9 cellular contexts compared by ENCODE assay signal in the genomic region with DNA sequence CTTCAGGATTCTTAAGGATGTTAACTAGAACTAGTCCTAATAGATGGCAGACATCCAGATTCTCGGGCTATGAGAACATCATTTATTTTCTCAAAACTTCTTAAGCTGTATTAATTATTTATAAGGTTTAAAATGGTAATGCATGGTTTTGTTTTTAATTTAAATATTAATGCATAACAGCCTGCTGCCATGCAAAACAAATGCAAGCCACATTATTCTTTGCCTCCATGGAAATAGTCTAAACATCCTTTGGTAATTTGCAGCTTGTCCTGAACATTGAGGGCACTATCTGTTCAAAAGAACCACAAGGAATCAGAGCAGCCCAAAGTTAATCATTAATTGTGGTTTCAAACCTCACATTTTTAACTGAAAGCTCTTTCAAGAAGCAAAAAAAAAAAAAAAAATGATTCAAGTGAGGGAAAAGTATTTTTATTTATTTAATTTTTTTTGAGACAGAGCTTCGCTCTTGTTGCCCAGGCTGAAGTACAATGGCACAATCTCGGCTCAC.
DNase-seq lines count a peak whose midpoint lies in the region; ATAC-seq, FAIRE-seq and TF ChIP-seq lines count a peak whose summit lies in the region.
"Had no signal": no experiment of that assay in that cellular context is flagged by ENCODE, and none has a peak within 500 bp of the region (broad histone marks: within the 10 kb centered on the region; RNA-seq: fewer than 3 reads in every experiment).

No MANE protein-coding gene starts in this region.

- H3K36me3 ChIP-seq in brain microvascular endothelial cell (replicated peaks) (no peaks in the 10 kb centered on the region), tibial nerve (no peaks in the 10 kb centered on the region)

- peak; percentile 59 for DNase-seq in DMS 273 (lab: John Stamatoyannopoulos, UW; ENCODE audit: unreplicated experiment)
- DNase-seq in DMS 273 treated with DMSO at 0.1 percent for 48 hours (lab: John Stamatoyannopoulos, UW), result no peak
- peak; percentile 14 for DNase-seq in brain microvascular endothelial cell
- DNase-seq in kidney glomerular epithelial cell (lab: John Stamatoyannopoulos, UW), result peak; percentile 92
- DNase-seq in tibial nerve (ENCODE audit: low spot score in 2 of 2), result no peak
- no peak for DNase-seq in GF-D8 (lab: John Stamatoyannopoulos, UW)
- DNase-seq in D721Med (ENCODE audit: insufficient read length, low spot score), result no peak

- FAIRE-seq in D721Med (lab: Jason Lieb, UNC), result no peak

- in situ Hi-C loops in brain microvascular endothelial cell (cut with HindIII; ENCODE audit: low pct_ligation_motif_present, low sequenced_read_pairs), result no loop called here

- H3K4me3 ChIP-seq in brain microvascular endothelial cell (ENCODE audit: low read depth, low read length) (no peak overlapping the region), tibial nerve (no peak overlapping the region)

- WGBS in tibial nerve, 2 donors, result 60% methylated on average over 3 of the region's 3 CpGs

- H3K9me3 ChIP-seq in tibial nerve, result no peaks in the 10 kb centered on the region

- TF ChIP-seq EP300 in tibial nerve (IDR thresholded peaks at IDR 0.05), result no peak

- peaks cover 0 to 23% (median 10%) of the 10 kb centered on the region in 4 donors for H3K4me1 ChIP-seq in tibial nerve

- no peak for ATAC-seq in GM21367 (IDR thresholded peaks at IDR 0.05; ENCODE audit: unreplicated experiment)

- H3K27me3 ChIP-seq in brain microvascular endothelial cell (replicated peaks) (no peaks in the 10 kb centered on the region), tibial nerve (no peaks in the 10 kb centered on the region)

- TF ChIP-seq CTCF in brain microvascular endothelial cell (IDR thresholded peaks at IDR 0.05; ENCODE audit: low read depth, low read length, missing control alignments) (no peak), tibial nerve (IDR thresholded peaks at IDR 0.05) (no peak), D721Med (IDR thresholded peaks at IDR 0.05; ENCODE audit: insufficient read depth, missing control alignments) (no peak)

- TF ChIP-seq POLR2A in tibial nerve (IDR thresholded peaks at IDR 0.05), result no peak

- H3K27ac ChIP-seq in brain microvascular endothelial cell, result no peak overlapping the region
- H3K27ac ChIP-seq in tibial nerve, result peak overlapping the region; percentile 21 to 81 (median 60)
- H3K27ac ChIP-seq: 22Rv1 had no signal

Comparison
In these comparisons a context has a peak if more than half of its experiments do, and no peak if none do; other contexts are left out.
1. DNase-seq: peak in DMS 273 (single experiment), brain microvascular endothelial cell (single experiment) and kidney glomerular epithelial cell (single experiment); none in DMS 273 treated with DMSO at 0.1 percent for 48 hours (single experiment), tibial nerve (0 of 2), GF-D8 (single experiment) and D721Med (single experiment).